ENCODE assay signal across 11 cellular contexts in genomic region chr9:109934499-109935214, GRCh38.
DNase-seq lines count a peak whose midpoint lies in the region; ATAC-seq and TF ChIP-seq lines count a peak whose summit lies in the region.
"Had no signal": no experiment of that assay in that cellular context is flagged by ENCODE, and none has a peak within 500 bp of the region (broad histone marks: within the 10 kb centered on the region; RNA-seq: fewer than 3 reads in every experiment).

No MANE protein-coding gene starts in this region.

- peak; percentile 29 to 50 for DNase-seq in stimulated activated CD4-positive, alpha-beta T cell treated with anti-CD3 and anti-CD28 coated beads, Interleukin-15, amount 100 ng/mL, for 48 hours (ENCODE audit: low read depth in 2 of 2)
- no peak for DNase-seq in stimulated activated CD4-positive, alpha-beta T cell treated with anti-CD3 and anti-CD28 coated beads, Interleukin-12 subunit alpha, Interleukin-12 subunit beta, amount 100 ng/mL, for 4 hours
- DNase-seq in fibroblast of lung (ENCODE audit: low read depth in 2 of 2), result peak; percentile 65 to 87
- DNase-seq in PC-3, result no peak
- no peak for DNase-seq in NCI-H1092 (lab: John Stamatoyannopoulos, UW)
- DNase-seq in stomach, result no peak
- no peak for DNase-seq in hypothalamus (lab: John Stamatoyannopoulos, UW)
- DNase-seq: KG1, NCI-H226, SHP77 treated with DMSO at 0.1 percent for 48 hours had no signal

- no peak for TF ChIP-seq EP300 in stomach (IDR thresholded peaks at IDR 0.05)

- no peaks in the 10 kb centered on the region for H3F3A ChIP-seq in PC-3 (ENCODE audit: low read length, unreplicated experiment)

- no peaks in the 10 kb centered on the region for H3K9me3 ChIP-seq in OCI-LY3 (ENCODE audit: insufficient read depth, low read length)
- no peaks in the 10 kb centered on the region for H3K9me3 ChIP-seq in fibroblast of lung (ENCODE audit: control insufficient read depth, insufficient read depth, low read depth, low read length)
- no peaks in the 10 kb centered on the region for H3K9me3 ChIP-seq in PC-3 (ENCODE audit: low read length)
- H3K9me3 ChIP-seq in stomach, result no peaks in the 10 kb centered on the region

- TF ChIP-seq CTCF in OCI-LY3 (IDR thresholded peaks at IDR 0.05; ENCODE audit: low read depth, low read length) (no peak), fibroblast of lung (conservative IDR thresholded peaks at IDR 0.05 in 1 of 2, IDR thresholded peaks at IDR 0.05 in 1 of 2; ENCODE audit: low read depth in 1 of 2, low read length in 2 of 2) (no peak), PC-3 (conservative IDR thresholded peaks at IDR 0.05; ENCODE audit: low read depth, low read length) (no peak), stomach (IDR thresholded peaks at IDR 0.05) (no peak)

- no peaks in the 10 kb centered on the region for H3K9me2 ChIP-seq in PC-3 (replicated peaks; ENCODE audit: low read length)

- 75 to 79% (median 75%) methylated on average over 9 of the region's 9 CpGs for WGBS in stomach, 5 donors

- intact Hi-C loops in PC-3 (cut with micrococcal nuclease), result no loop called here
- intact Hi-C loops in stomach (cut with DNase I; ENCODE audit: low total_unique reads), result no loop called here

- H3K4me1 ChIP-seq in OCI-LY3 (ENCODE audit: low read length), result peaks cover 26% of the 10 kb centered on the region
- H3K4me1 ChIP-seq in fibroblast of lung (ENCODE audit: control insufficient read depth, extremely low read depth, insufficient read depth, low read length), result peaks cover 3% of the 10 kb centered on the region
- no peaks in the 10 kb centered on the region for H3K4me1 ChIP-seq in PC-3 (ENCODE audit: insufficient read depth, low read length)
- no peaks in the 10 kb centered on the region for H3K4me1 ChIP-seq in stomach

- POLR2A ChIA-PET in PC-3 (lab: Charles Lee; ENCODE audit: unreplicated experiment), result no interaction called here

- CTCF ChIA-PET in PC-3 (lab: Charles Lee), result no interaction called here

- H3K9ac ChIP-seq in OCI-LY3 (ENCODE audit: low read length), result no peak overlapping the region
- H3K9ac ChIP-seq in fibroblast of lung (ENCODE audit: insufficient read depth, low read length), result no peak overlapping the region
- H3K9ac ChIP-seq in PC-3 (ENCODE audit: low read length), result no peak overlapping the region

- TF ChIP-seq POLR2A in stomach (IDR thresholded peaks at IDR 0.05), result no peak

- H4K20me1 ChIP-seq in OCI-LY3 (ENCODE audit: insufficient read depth, low read length), result no peaks in the 10 kb centered on the region
- no peaks in the 10 kb centered on the region for H4K20me1 ChIP-seq in fibroblast of lung (ENCODE audit: control insufficient read depth, extremely low read depth, insufficient read depth, low read length)
- no peaks in the 10 kb centered on the region for H4K20me1 ChIP-seq in PC-3 (ENCODE audit: low read length)

- no peak for ATAC-seq in PC-3

- H3K36me3 ChIP-seq in OCI-LY3 (replicated peaks; ENCODE audit: low read depth, low read length), result no peaks in the 10 kb centered on the region
- no peaks in the 10 kb centered on the region for H3K36me3 ChIP-seq in fibroblast of lung (ENCODE audit: control insufficient read depth, insufficient read depth, low read length)
- no peaks in the 10 kb centered on the region for H3K36me3 ChIP-seq in PC-3 (ENCODE audit: low read depth, low read length)
- no peaks in the 10 kb centered on the region for H3K36me3 ChIP-seq in stomach

- no peak overlapping the region for H2AFZ ChIP-seq in OCI-LY3 (ENCODE audit: low read depth, low read length)
- H2AFZ ChIP-seq in fibroblast of lung (ENCODE audit: low read length), result no peak overlapping the region
- no peak overlapping the region for H2AFZ ChIP-seq in PC-3 (ENCODE audit: low read length)

- H3K27ac ChIP-seq in OCI-LY3 (ENCODE audit: low read length) (peak overlapping the region; percentile 71; the same call in 1 of the 2 replicates), fibroblast of lung (ENCODE audit: insufficient read depth, low read length) (peak overlapping the region; percentile 27), PC-3 (ENCODE audit: low read length) (no peak overlapping the region), stomach (no peak overlapping the region)

- no peaks in the 10 kb centered on the region for H3K27me3 ChIP-seq in OCI-LY3 (ENCODE audit: low read depth, low read length)
- H3K27me3 ChIP-seq in fibroblast of lung (ENCODE audit: control insufficient read depth, insufficient read depth, low read length), result no peaks in the 10 kb centered on the region
- H3K27me3 ChIP-seq in PC-3 (ENCODE audit: low read length), result no peaks in the 10 kb centered on the region
- no peaks in the 10 kb centered on the region for H3K27me3 ChIP-seq in stomach

- H3K4me3 ChIP-seq in OCI-LY3 (ENCODE audit: low read length) (no peak overlapping the region), fibroblast of lung (replicated peaks in 1 of 4; ENCODE audit: control extremely low read depth in 1 of 4, insufficient read depth in 1 of 4, low read depth in 3 of 4, low read length in 4 of 4) (no peak overlapping the region), PC-3 (ENCODE audit: low read length) (no peak overlapping the region), stomach (no peak overlapping the region)

- no peak overlapping the region for H3K4me2 ChIP-seq in OCI-LY3 (ENCODE audit: low read length)
- no peak overlapping the region for H3K4me2 ChIP-seq in fibroblast of lung (ENCODE audit: extremely low read depth, insufficient read depth, low read length)
- H3K4me2 ChIP-seq in PC-3 (ENCODE audit: low read length), result no peak overlapping the region

- H3K79me2 ChIP-seq in OCI-LY3 (ENCODE audit: low read length), result no peaks in the 10 kb centered on the region
- no peaks in the 10 kb centered on the region for H3K79me2 ChIP-seq in fibroblast of lung (ENCODE audit: control insufficient read depth, insufficient read depth, low read length)
- no peaks in the 10 kb centered on the region for H3K79me2 ChIP-seq in PC-3 (ENCODE audit: low read length)

- BruUV-seq in PC-3 (replicated peaks; lab: Mats Ljungman, UMichigan), result no TSS peak

Comparison
In these comparisons a context has a peak if more than half of its experiments do, and no peak if none do; other contexts are left out.
1. DNase-seq: peak in stimulated activated CD4-positive, alpha-beta T cell treated with anti-CD3 and anti-CD28 coated beads, Interleukin-15, amount 100 ng/mL, for 48 hours (2 of 2) and fibroblast of lung (2 of 2); none in stimulated activated CD4-positive, alpha-beta T cell treated with anti-CD3 and anti-CD28 coated beads, Interleukin-12 subunit alpha, Interleukin-12 subunit beta, amount 100 ng/mL, for 4 hours (single experiment), PC-3 (single experiment), NCI-H1092 (single experiment), stomach (single experiment) and hypothalamus (0 of 51).
2. H3K27ac ChIP-seq: peak in OCI-LY3 (single experiment) and fibroblast of lung (single experiment); none in PC-3 (single experiment) and stomach (0 of 5).